8 cellular contexts compared by ENCODE assay signal in genomic region chr1:245874942-245875580, GRCh38.
DNase-seq lines count a peak whose midpoint lies in the region; ATAC-seq and TF ChIP-seq lines count a peak whose summit lies in the region.

No MANE protein-coding gene starts in this region.

- ATAC-seq in Right ventricle myocardium inferior, result peak; percentile 84
- ATAC-seq in HG03095 (IDR thresholded peaks at IDR 0.05; ENCODE audit: unreplicated experiment), result no peak
- ATAC-seq in HG03521 (IDR thresholded peaks at IDR 0.05; ENCODE audit: unreplicated experiment), result no peak

- H4K20me1 ChIP-seq in SK-N-SH (ENCODE audit: insufficient read depth), result no peaks in the 10 kb centered on the region

- peak overlapping the region; percentile 4; the same call in 1 of the 2 replicates for H2AFZ ChIP-seq in SK-N-SH (ENCODE audit: low read depth)

- H3K27ac Mint-ChIP-seq in HFFc6, result peak overlapping the region; percentile 96
- H3K27ac Mint-ChIP-seq in activated naive CD4-positive, alpha-beta T cell treated with anti-CD3 and anti-CD28 coated beads for 36 hours, result no peak overlapping the region

- 0 out of 2 replicates have a peak, but pooled peaks cover under 1% of the 10 kb centered on the region for H3K36me3 Mint-ChIP-seq in HFFc6 (ENCODE audit: low read depth)
- H3K36me3 Mint-ChIP-seq in activated naive CD4-positive, alpha-beta T cell treated with anti-CD3 and anti-CD28 coated beads for 36 hours (ENCODE audit: low read depth), result peaks cover 5% of the 10 kb centered on the region

- CTCF ChIA-PET in SK-N-SH (lab: Yijun Ruan, JAX), result interaction anchor here (0.8 to 4.0 kb wide), 9 partner anchors 17 to 722 kb away, joined by 3 to 22 read pairs (median 4); no protein-coding TSS in a partner anchor
- CTCF ChIA-PET in activated naive CD4-positive, alpha-beta T cell treated with anti-CD3 and anti-CD28 coated beads for 36 hours (lab: Charles Lee), result no interaction called here

- no peaks in the 10 kb centered on the region for H3K27me3 ChIP-seq in SK-N-SH (ENCODE audit: insufficient read depth)
- no peaks in the 10 kb centered on the region for H3K27me3 ChIP-seq in skeletal muscle tissue (ENCODE audit: control insufficient read depth in 3 of 3, insufficient read depth in 3 of 3, low read length in 3 of 3)

- intact Hi-C loops in Right ventricle myocardium inferior (cut with DNase I), result loop anchor here (5.0 kb wide), 1 partner anchor 122 kb away; no protein-coding TSS in a partner anchor
- intact Hi-C loops in activated naive CD4-positive, alpha-beta T cell treated with anti-CD3 and anti-CD28 coated beads for 36 hours (cut with micrococcal nuclease), result no loop called here

- H3K9me3 ChIP-seq in SK-N-SH, result no peaks in the 10 kb centered on the region
- no peaks in the 10 kb centered on the region for H3K9me3 ChIP-seq in skeletal muscle tissue (ENCODE audit: control insufficient read depth in 3 of 3, low read length in 3 of 3)

- H3K4me3 ChIP-seq in SK-N-SH (ENCODE audit: low read depth in 2 of 2, low read length in 1 of 2) (no peak overlapping the region), skeletal muscle tissue (ENCODE audit: low read length in 3 of 3) (peak overlapping the region in 1 of 3 donors; percentile 6)

- peak overlapping the region; percentile 78 for H3K4me3 Mint-ChIP-seq in HFFc6
- no peak overlapping the region for H3K4me3 Mint-ChIP-seq in activated naive CD4-positive, alpha-beta T cell treated with anti-CD3 and anti-CD28 coated beads for 36 hours

- H3K9ac ChIP-seq in SK-N-SH (peak overlapping the region; percentile 60), skeletal muscle tissue (ENCODE audit: low read depth in 1 of 3, low read length in 3 of 3) (peak overlapping the region in 2 of 3 donors; percentile 17 to 36)

- WGBS in SK-N-SH (ENCODE audit: low lambda C conversion rate), result 5% methylated on average over 8 of the region's 12 CpGs

- no peaks in the 10 kb centered on the region for H3K9me3 Mint-ChIP-seq in HFFc6
- no peaks in the 10 kb centered on the region for H3K9me3 Mint-ChIP-seq in activated naive CD4-positive, alpha-beta T cell treated with anti-CD3 and anti-CD28 coated beads for 36 hours

- H3K4me2 ChIP-seq in SK-N-SH, result peak overlapping the region; percentile 51

- TF ChIP-seq CTCF in HFFc6 (IDR thresholded peaks at IDR 0.05) (no peak), SK-N-SH (IDR thresholded peaks at IDR 0.05) (no peak)

- peaks cover 22% of the 10 kb centered on the region for H3F3A ChIP-seq in SK-N-SH (replicated peaks; ENCODE audit: insufficient read depth)

- POLR2A ChIA-PET in SK-N-SH (lab: Yijun Ruan, JAX), result interaction anchor here (0.7 to 1.5 kb wide), 7 partner anchors 79 to 722 kb away, joined by 3 to 11 read pairs (median 3); partner anchors contain the start of gene KIF26B

- peaks cover 1% of the 10 kb centered on the region; the same call in 1 of the 2 replicates for H3K27me3 Mint-ChIP-seq in HFFc6 (ENCODE audit: insufficient read depth)
- H3K27me3 Mint-ChIP-seq in activated naive CD4-positive, alpha-beta T cell treated with anti-CD3 and anti-CD28 coated beads for 36 hours (ENCODE audit: low read depth), result no peaks in the 10 kb centered on the region

- H3K27ac ChIP-seq in SK-N-SH (ENCODE audit: low read depth in 2 of 2, low read length in 1 of 2), result peak overlapping the region; percentile 96 to 100
- H3K27ac ChIP-seq in skeletal muscle tissue (ENCODE audit: low read depth, low read length), result no peak overlapping the region

- H3K4me1 ChIP-seq in SK-N-SH (ENCODE audit: control insufficient read depth in 1 of 2, insufficient read depth in 2 of 2, low read depth in 1 of 2, low read length in 1 of 2) (peaks cover 29 to 80% of the 10 kb centered on the region in 2 experiments), skeletal muscle tissue (ENCODE audit: control insufficient read depth in 3 of 3, insufficient read depth in 3 of 3, low read length in 3 of 3) (peaks cover 3 to 17% (median 11%) of the 10 kb centered on the region in 3 donors)

- peak; percentile 99 to 100 for TF ChIP-seq EP300 in SK-N-SH (IDR thresholded peaks at IDR 0.05; ENCODE audit: borderline replicate concordance in 1 of 2, low read depth in 1 of 2, low read length in 1 of 2)

- H3K4me1 Mint-ChIP-seq in HFFc6 (ENCODE audit: low read depth), result peaks cover under 1% of the 10 kb centered on the region; the same call in 1 of the 2 replicates
- no peaks in the 10 kb centered on the region for H3K4me1 Mint-ChIP-seq in activated naive CD4-positive, alpha-beta T cell treated with anti-CD3 and anti-CD28 coated beads for 36 hours (ENCODE audit: low read depth)

- DNase-seq in HFFc6, result peak; percentile 99
- peak; percentile 82 for DNase-seq in SK-N-SH
- DNase-seq in Right ventricle myocardium inferior (ENCODE audit: missing footprints), result peak; percentile 79
- no peak for DNase-seq in stimulated activated CD4-positive, alpha-beta T cell treated with anti-CD3 and anti-CD28 coated beads, Interleukin-2, amount 100 ng/mL, for 48 hours
- no peak for DNase-seq in activated naive CD4-positive, alpha-beta T cell treated with anti-CD3 and anti-CD28 coated beads for 36 hours

- no peaks in the 10 kb centered on the region for H3K36me3 ChIP-seq in SK-N-SH (replicated peaks in 1 of 2; ENCODE audit: control insufficient read depth in 1 of 2, insufficient read depth in 2 of 2, low read length in 1 of 2)
- H3K36me3 ChIP-seq in skeletal muscle tissue (ENCODE audit: control insufficient read depth in 3 of 3, insufficient read depth in 3 of 3, low read length in 3 of 3), result peaks cover 0 to 2% (median 0%) of the 10 kb centered on the region in 3 donors

- TF ChIP-seq RAD21 in SK-N-SH (IDR thresholded peaks at IDR 0.05; ENCODE audit: low read length), result peak; percentile 54

- H3K79me2 ChIP-seq in SK-N-SH (ENCODE audit: insufficient read depth), result no peaks in the 10 kb centered on the region

- no peaks in the 10 kb centered on the region for H3K9me2 ChIP-seq in SK-N-SH

TF ChIP-seq in SK-N-SH, 30 proteins besides CTCF, POLR2A, EP300 and RAD21 (continues in another document):
- peak; percentile 96 for TF ChIP-seq JUND (IDR thresholded peaks at IDR 0.05)
- TF ChIP-seq RXRA (IDR thresholded peaks at IDR 0.05; ENCODE audit: borderline replicate concordance, low read depth), result peak; percentile 92
- TF ChIP-seq PBX3 (IDR thresholded peaks at IDR 0.05), result peak; percentile 94
- TF ChIP-seq, protein P1, sequence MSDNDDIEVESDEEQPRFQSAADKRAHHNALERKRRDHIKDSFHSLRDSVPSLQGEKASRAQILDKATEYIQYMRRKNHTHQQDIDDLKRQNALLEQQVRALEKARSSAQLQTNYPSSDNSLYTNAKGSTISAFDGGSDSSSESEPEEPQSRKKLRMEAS (IDR thresholded peaks at IDR 0.05; ENCODE audit: low read depth), result peak; percentile 99
- TF ChIP-seq FOXJ3 (CRISPR knock-in tag; IDR thresholded peaks at IDR 0.05), result peak; percentile 96
- TF ChIP-seq ZBTB33 (IDR thresholded peaks at IDR 0.05; ENCODE audit: borderline replicate concordance, low read depth), result peak; percentile 88; the same call in 1 of the 2 replicates
- TF ChIP-seq TAF1 (IDR thresholded peaks at IDR 0.05; ENCODE audit: borderline replicate concordance, low read depth, low read length), result peak; percentile 62
- peak; percentile 99 for TF ChIP-seq TCF12 (IDR thresholded peaks at IDR 0.05)
- no peak for TF ChIP-seq USF2 (IDR thresholded peaks at IDR 0.05; ENCODE audit: borderline replicate concordance, low read depth, low read length)
- peak; percentile 88 for TF ChIP-seq FOSL2 (IDR thresholded peaks at IDR 0.05; ENCODE audit: borderline replicate concordance, low read depth)
- no peak for TF ChIP-seq NRF1 (IDR thresholded peaks at IDR 0.05; ENCODE audit: low read depth, low read length)
- peak; percentile 99 for TF ChIP-seq FOXM1 (IDR thresholded peaks at IDR 0.05; ENCODE audit: low read depth)
- peak; percentile 92 for TF ChIP-seq RCOR1 (IDR thresholded peaks at IDR 0.05; ENCODE audit: low read length)
- peak; percentile 84 for TF ChIP-seq GATA2 (CRISPR knock-in tag; IDR thresholded peaks at IDR 0.05)
- peak; percentile 90 for TF ChIP-seq CHD2 (IDR thresholded peaks at IDR 0.05; ENCODE audit: low read length, partially characterized antibody)
- peak; percentile 85 for TF ChIP-seq MEF2A (IDR thresholded peaks at IDR 0.05; ENCODE audit: borderline replicate concordance, low read depth)
- TF ChIP-seq SMC3 (IDR thresholded peaks at IDR 0.05; ENCODE audit: low read depth, low read length), result no peak; the same call in none of the 2 replicates
- TF ChIP-seq RFX5 (IDR thresholded peaks at IDR 0.05; ENCODE audit: low read length), result no peak
- TF ChIP-seq GABPA (IDR thresholded peaks at IDR 0.05; ENCODE audit: low read depth), result no peak

Comparison
In these comparisons a context has a peak if more than half of its experiments do, and no peak if none do; other contexts are left out.
1. DNase-seq: peak in HFFc6 (single experiment), SK-N-SH (single experiment) and Right ventricle myocardium inferior (single experiment); none in stimulated activated CD4-positive, alpha-beta T cell treated with anti-CD3 and anti-CD28 coated beads, Interleukin-2, amount 100 ng/mL, for 48 hours (0 of 2) and activated naive CD4-positive, alpha-beta T cell treated with anti-CD3 and anti-CD28 coated beads for 36 hours (single experiment).